In the genomic region with DNA sequence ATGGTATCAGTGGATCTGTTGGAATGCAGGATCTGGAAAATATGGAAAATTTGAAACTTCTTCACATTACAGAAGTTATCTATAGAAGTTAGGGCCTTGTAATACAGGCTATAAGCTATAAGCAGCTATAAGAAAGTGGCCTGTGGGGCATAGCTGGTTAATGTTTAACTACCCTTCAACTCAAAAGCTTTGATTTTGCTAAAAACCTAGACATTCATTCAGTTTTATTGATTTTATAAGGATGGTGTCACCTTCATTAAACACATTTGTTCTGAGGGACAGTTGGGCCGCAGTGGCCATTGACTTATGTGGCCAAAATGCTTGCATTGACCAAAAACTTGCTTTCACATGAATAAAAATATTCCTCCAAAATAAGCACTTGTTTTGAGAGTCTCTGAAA, we compare ENCODE assay signal across 1 cellular context.
TF ChIP-seq lines count a peak whose summit lies in the region.

No MANE protein-coding gene starts in this region.

TF ChIP-seq in HepG2, 621 proteins besides CTCF, POLR2A, EP300 and RAD21 (continued from another document and continues in another):
- TF ChIP-seq TCF7 (IDR thresholded peaks at IDR 0.05; ENCODE audit: low read depth) (no peak), BCLAF1 (IDR thresholded peaks at IDR 0.05) (no peak), ZNF230 (CRISPR knock-in tag; IDR thresholded peaks at IDR 0.05) (no peak), ZFP36L2 (CRISPR knock-in tag; IDR thresholded peaks at IDR 0.05) (no peak), CENPX (CRISPR knock-in tag; IDR thresholded peaks at IDR 0.05) (no peak), KLF11 (CRISPR knock-in tag; IDR thresholded peaks at IDR 0.05) (no peak), ZNF614 (CRISPR knock-in tag; IDR thresholded peaks at IDR 0.05; ENCODE audit: borderline replicate concordance) (no peak), ONECUT2 (CRISPR knock-in tag; IDR thresholded peaks at IDR 0.05) (peak; percentile 82), TFDP2 (CRISPR knock-in tag; IDR thresholded peaks at IDR 0.05) (no peak), MIER3 (CRISPR knock-in tag; IDR thresholded peaks at IDR 0.05; ENCODE audit: borderline replicate concordance) (no peak), ZNF24 (IDR thresholded peaks at IDR 0.05) (0 out of 2 replicates have a peak, but pooled peaks have one; percentile 19), RAD51 (IDR thresholded peaks at IDR 0.05; ENCODE audit: borderline replicate concordance) (no peak), RORA (CRISPR knock-in tag; IDR thresholded peaks at IDR 0.05) (no peak), ZNF263 (CRISPR knock-in tag; IDR thresholded peaks at IDR 0.05) (no peak), GATAD2A (CRISPR knock-in tag; IDR thresholded peaks at IDR 0.05) (peak; percentile 58; the same call in 1 of the 2 replicates), KLF12 (CRISPR knock-in tag; IDR thresholded peaks at IDR 0.05; ENCODE audit: borderline replicate concordance) (no peak), U2AF2 (IDR thresholded peaks at IDR 0.05; ENCODE audit: low read depth, low read length) (no peak), ZNF503 (CRISPR knock-in tag; IDR thresholded peaks at IDR 0.05) (no peak), ZFP62 (CRISPR knock-in tag; IDR thresholded peaks at IDR 0.05) (no peak), RARG (CRISPR knock-in tag; IDR thresholded peaks at IDR 0.05; ENCODE audit: low read depth) (no peak), BCL6 (CRISPR knock-in tag; IDR thresholded peaks at IDR 0.05) (peak; percentile 58), ZNF709 (CRISPR knock-in tag; IDR thresholded peaks at IDR 0.05) (no peak), NR2C2 (CRISPR knock-in tag; IDR thresholded peaks at IDR 0.05; ENCODE audit: borderline replicate concordance) (no peak), ZNF615 (CRISPR knock-in tag; IDR thresholded peaks at IDR 0.05; ENCODE audit: borderline replicate concordance) (no peak)
- TF ChIP-seq, protein P1, sequence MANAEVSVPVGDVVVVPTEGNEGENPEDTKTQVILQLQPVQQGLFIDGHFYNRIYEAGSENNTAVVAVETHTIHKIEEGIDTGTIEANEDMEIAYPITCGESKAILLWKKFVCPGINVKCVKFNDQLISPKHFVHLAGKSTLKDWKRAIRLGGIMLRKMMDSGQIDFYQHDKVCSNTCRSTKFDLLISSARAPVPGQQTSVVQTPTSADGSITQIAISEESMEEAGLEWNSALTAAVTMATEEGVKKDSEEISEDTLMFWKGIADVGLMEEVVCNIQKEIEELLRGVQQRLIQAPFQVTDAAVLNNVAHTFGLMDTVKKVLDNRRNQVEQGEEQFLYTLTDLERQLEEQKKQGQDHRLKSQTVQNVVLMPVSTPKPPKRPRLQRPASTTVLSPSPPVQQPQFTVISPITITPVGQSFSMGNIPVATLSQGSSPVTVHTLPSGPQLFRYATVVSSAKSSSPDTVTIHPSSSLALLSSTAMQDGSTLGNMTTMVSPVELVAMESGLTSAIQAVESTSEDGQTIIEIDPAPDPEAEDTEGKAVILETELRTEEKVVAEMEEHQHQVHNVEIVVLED (CRISPR knock-in tag; IDR thresholded peaks at IDR 0.05; ENCODE audit: borderline replicate concordance): no peak
- TF ChIP-seq, protein P2, sequence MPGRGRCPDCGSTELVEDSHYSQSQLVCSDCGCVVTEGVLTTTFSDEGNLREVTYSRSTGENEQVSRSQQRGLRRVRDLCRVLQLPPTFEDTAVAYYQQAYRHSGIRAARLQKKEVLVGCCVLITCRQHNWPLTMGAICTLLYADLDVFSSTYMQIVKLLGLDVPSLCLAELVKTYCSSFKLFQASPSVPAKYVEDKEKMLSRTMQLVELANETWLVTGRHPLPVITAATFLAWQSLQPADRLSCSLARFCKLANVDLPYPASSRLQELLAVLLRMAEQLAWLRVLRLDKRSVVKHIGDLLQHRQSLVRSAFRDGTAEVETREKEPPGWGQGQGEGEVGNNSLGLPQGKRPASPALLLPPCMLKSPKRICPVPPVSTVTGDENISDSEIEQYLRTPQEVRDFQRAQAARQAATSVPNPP (CRISPR knock-in tag; IDR thresholded peaks at IDR 0.05): no peak
- TF ChIP-seq, protein P3, sequence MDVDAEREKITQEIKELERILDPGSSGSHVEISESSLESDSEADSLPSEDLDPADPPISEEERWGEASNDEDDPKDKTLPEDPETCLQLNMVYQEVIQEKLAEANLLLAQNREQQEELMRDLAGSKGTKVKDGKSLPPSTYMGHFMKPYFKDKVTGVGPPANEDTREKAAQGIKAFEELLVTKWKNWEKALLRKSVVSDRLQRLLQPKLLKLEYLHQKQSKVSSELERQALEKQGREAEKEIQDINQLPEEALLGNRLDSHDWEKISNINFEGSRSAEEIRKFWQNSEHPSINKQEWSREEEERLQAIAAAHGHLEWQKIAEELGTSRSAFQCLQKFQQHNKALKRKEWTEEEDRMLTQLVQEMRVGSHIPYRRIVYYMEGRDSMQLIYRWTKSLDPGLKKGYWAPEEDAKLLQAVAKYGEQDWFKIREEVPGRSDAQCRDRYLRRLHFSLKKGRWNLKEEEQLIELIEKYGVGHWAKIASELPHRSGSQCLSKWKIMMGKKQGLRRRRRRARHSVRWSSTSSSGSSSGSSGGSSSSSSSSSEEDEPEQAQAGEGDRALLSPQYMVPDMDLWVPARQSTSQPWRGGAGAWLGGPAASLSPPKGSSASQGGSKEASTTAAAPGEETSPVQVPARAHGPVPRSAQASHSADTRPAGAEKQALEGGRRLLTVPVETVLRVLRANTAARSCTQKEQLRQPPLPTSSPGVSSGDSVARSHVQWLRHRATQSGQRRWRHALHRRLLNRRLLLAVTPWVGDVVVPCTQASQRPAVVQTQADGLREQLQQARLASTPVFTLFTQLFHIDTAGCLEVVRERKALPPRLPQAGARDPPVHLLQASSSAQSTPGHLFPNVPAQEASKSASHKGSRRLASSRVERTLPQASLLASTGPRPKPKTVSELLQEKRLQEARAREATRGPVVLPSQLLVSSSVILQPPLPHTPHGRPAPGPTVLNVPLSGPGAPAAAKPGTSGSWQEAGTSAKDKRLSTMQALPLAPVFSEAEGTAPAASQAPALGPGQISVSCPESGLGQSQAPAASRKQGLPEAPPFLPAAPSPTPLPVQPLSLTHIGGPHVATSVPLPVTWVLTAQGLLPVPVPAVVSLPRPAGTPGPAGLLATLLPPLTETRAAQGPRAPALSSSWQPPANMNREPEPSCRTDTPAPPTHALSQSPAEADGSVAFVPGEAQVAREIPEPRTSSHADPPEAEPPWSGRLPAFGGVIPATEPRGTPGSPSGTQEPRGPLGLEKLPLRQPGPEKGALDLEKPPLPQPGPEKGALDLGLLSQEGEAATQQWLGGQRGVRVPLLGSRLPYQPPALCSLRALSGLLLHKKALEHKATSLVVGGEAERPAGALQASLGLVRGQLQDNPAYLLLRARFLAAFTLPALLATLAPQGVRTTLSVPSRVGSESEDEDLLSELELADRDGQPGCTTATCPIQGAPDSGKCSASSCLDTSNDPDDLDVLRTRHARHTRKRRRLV (CRISPR knock-in tag; IDR thresholded peaks at IDR 0.05): no peak
- TF ChIP-seq, protein P4, sequence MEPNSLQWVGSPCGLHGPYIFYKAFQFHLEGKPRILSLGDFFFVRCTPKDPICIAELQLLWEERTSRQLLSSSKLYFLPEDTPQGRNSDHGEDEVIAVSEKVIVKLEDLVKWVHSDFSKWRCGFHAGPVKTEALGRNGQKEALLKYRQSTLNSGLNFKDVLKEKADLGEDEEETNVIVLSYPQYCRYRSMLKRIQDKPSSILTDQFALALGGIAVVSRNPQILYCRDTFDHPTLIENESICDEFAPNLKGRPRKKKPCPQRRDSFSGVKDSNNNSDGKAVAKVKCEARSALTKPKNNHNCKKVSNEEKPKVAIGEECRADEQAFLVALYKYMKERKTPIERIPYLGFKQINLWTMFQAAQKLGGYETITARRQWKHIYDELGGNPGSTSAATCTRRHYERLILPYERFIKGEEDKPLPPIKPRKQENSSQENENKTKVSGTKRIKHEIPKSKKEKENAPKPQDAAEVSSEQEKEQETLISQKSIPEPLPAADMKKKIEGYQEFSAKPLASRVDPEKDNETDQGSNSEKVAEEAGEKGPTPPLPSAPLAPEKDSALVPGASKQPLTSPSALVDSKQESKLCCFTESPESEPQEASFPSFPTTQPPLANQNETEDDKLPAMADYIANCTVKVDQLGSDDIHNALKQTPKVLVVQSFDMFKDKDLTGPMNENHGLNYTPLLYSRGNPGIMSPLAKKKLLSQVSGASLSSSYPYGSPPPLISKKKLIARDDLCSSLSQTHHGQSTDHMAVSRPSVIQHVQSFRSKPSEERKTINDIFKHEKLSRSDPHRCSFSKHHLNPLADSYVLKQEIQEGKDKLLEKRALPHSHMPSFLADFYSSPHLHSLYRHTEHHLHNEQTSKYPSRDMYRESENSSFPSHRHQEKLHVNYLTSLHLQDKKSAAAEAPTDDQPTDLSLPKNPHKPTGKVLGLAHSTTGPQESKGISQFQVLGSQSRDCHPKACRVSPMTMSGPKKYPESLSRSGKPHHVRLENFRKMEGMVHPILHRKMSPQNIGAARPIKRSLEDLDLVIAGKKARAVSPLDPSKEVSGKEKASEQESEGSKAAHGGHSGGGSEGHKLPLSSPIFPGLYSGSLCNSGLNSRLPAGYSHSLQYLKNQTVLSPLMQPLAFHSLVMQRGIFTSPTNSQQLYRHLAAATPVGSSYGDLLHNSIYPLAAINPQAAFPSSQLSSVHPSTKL (CRISPR knock-in tag; IDR thresholded peaks at IDR 0.05): peak; percentile 53
